Comparison of ENCODE assay signal across 28 cellular contexts in genomic region chr11:22879615-22880014, GRCh38. TPM values are rescaled to one million over a fixed set of nuclear protein-coding genes. Genes with fewer than 3 reads are reported as not detected.
DNase-seq lines count a peak whose midpoint lies in the region; TF ChIP-seq lines count a peak whose summit lies in the region.
"Had no signal": no experiment of that assay in that cellular context is flagged by ENCODE, and none has a peak within 500 bp of the region (broad histone marks: within the 10 kb centered on the region; RNA-seq: fewer than 3 reads in every experiment).

No MANE protein-coding gene starts in this region.

- no peak overlapping the region for H3K27ac ChIP-seq in cardiac muscle cell
- H3K27ac ChIP-seq in brain microvascular endothelial cell: no peak overlapping the region
- H3K27ac ChIP-seq in tibial artery: peak overlapping the region; percentile 20 to 25
- H3K27ac ChIP-seq: BLaER1 treated with 17β-estradiol and CSF1 and Interleukin-3, amounts not matched to agents 10 nM and 100 nM; breast epithelium; esophagus squamous epithelium; HL-60; PC-9 had no signal

- H3K9me3 Mint-ChIP-seq in activated CD4-positive, alpha-beta T cell treated with anti-CD3 and anti-CD28 coated beads, Interleukin-2, amount 10 ng/mL, durations not matched to agents 24 days and 14 days: no peaks in the 10 kb centered on the region
- H3K9me3 Mint-ChIP-seq: activated naive CD8-positive, alpha-beta T cell treated with anti-CD3 and anti-CD28 coated beads, Interleukin-2, amount 10 ng/mL, durations not matched to agents 7 days and 5 days; activated T-helper 17 cell treated with anti-CD3 and anti-CD28 coated beads, Interleukin-2, amount 50 U/mL, for 72 hours had no signal

- in situ Hi-C loops in brain microvascular endothelial cell (cut with HindIII; ENCODE audit: low pct_ligation_motif_present, low sequenced_read_pairs): no loop called here

- no peaks in the 10 kb centered on the region for H3K27me3 ChIP-seq in cardiac muscle cell
- H3K27me3 ChIP-seq in brain microvascular endothelial cell (replicated peaks): no peaks in the 10 kb centered on the region
- no peaks in the 10 kb centered on the region for H3K27me3 ChIP-seq in tibial artery
- H3K27me3 ChIP-seq: BLaER1 treated with 17β-estradiol and CSF1 and Interleukin-3, amounts not matched to agents 10 nM and 100 nM; breast epithelium; esophagus squamous epithelium had no signal

- H3K36me3 ChIP-seq in cardiac muscle cell (no peaks in the 10 kb centered on the region), brain microvascular endothelial cell (replicated peaks) (no peaks in the 10 kb centered on the region), tibial artery (no peaks in the 10 kb centered on the region)
- H3K36me3 ChIP-seq: BLaER1 treated with 17β-estradiol and CSF1 and Interleukin-3, amounts not matched to agents 10 nM and 100 nM; breast epithelium; esophagus squamous epithelium had no signal

- H3K4me1 Mint-ChIP-seq in activated CD4-positive, alpha-beta T cell treated with anti-CD3 and anti-CD28 coated beads, Interleukin-2, amount 10 ng/mL, durations not matched to agents 24 days and 14 days: no peaks in the 10 kb centered on the region
- H3K4me1 Mint-ChIP-seq: activated naive CD8-positive, alpha-beta T cell treated with anti-CD3 and anti-CD28 coated beads, Interleukin-2, amount 10 ng/mL, durations not matched to agents 7 days and 5 days; activated T-helper 17 cell treated with anti-CD3 and anti-CD28 coated beads, Interleukin-2, amount 50 U/mL, for 72 hours had no signal

- TF ChIP-seq CTCF in cardiac muscle cell (IDR thresholded peaks at IDR 0.05; ENCODE audit: low read depth, low read length) (no peak), brain microvascular endothelial cell (IDR thresholded peaks at IDR 0.05; ENCODE audit: low read depth, low read length, missing control alignments) (no peak), tibial artery (IDR thresholded peaks at IDR 0.05) (no peak)

- H3K27me3 Mint-ChIP-seq in activated CD4-positive, alpha-beta T cell treated with anti-CD3 and anti-CD28 coated beads, Interleukin-2, amount 10 ng/mL, durations not matched to agents 24 days and 14 days: no peaks in the 10 kb centered on the region
- H3K27me3 Mint-ChIP-seq: activated naive CD8-positive, alpha-beta T cell treated with anti-CD3 and anti-CD28 coated beads, Interleukin-2, amount 10 ng/mL, durations not matched to agents 7 days and 5 days; activated T-helper 17 cell treated with anti-CD3 and anti-CD28 coated beads, Interleukin-2, amount 50 U/mL, for 72 hours had no signal

- intact Hi-C loops in cardiac septum (cut with DNase I): no loop called here
- intact Hi-C loops in tibial artery (cut with DNase I; ENCODE audit: low total_unique reads): no loop called here
- intact Hi-C loops in activated CD4-positive, alpha-beta T cell treated with anti-CD3 and anti-CD28 coated beads, Interleukin-2, amount 10 ng/mL, durations not matched to agents 24 days and 14 days (cut with micrococcal nuclease): loop anchor here (10.0 kb wide), 1 partner anchor 175 kb away; no protein-coding TSS in a partner anchor

- H3K27ac Mint-ChIP-seq in activated CD4-positive, alpha-beta T cell treated with anti-CD3 and anti-CD28 coated beads, Interleukin-2, amount 10 ng/mL, durations not matched to agents 24 days and 14 days: no peak overlapping the region
- H3K27ac Mint-ChIP-seq: activated naive CD8-positive, alpha-beta T cell treated with anti-CD3 and anti-CD28 coated beads, Interleukin-2, amount 10 ng/mL, durations not matched to agents 7 days and 5 days; activated T-helper 17 cell treated with anti-CD3 and anti-CD28 coated beads, Interleukin-2, amount 50 U/mL, for 72 hours had no signal

- no peaks in the 10 kb centered on the region for H3K36me3 Mint-ChIP-seq in activated CD4-positive, alpha-beta T cell treated with anti-CD3 and anti-CD28 coated beads, Interleukin-2, amount 10 ng/mL, durations not matched to agents 24 days and 14 days (ENCODE audit: low read depth)
- H3K36me3 Mint-ChIP-seq: activated naive CD8-positive, alpha-beta T cell treated with anti-CD3 and anti-CD28 coated beads, Interleukin-2, amount 10 ng/mL, durations not matched to agents 7 days and 5 days had no signal

- H3K4me1 ChIP-seq in cardiac muscle cell (ENCODE audit: low read depth) (no peaks in the 10 kb centered on the region), tibial artery (peaks cover 0 to 51% (median 9%) of the 10 kb centered on the region in 4 donors)
- H3K4me1 ChIP-seq: BLaER1 treated with 17β-estradiol and CSF1 and Interleukin-3, amounts not matched to agents 10 nM and 100 nM; breast epithelium; esophagus squamous epithelium had no signal

- H3K4me3 Mint-ChIP-seq in activated CD4-positive, alpha-beta T cell treated with anti-CD3 and anti-CD28 coated beads, Interleukin-2, amount 10 ng/mL, durations not matched to agents 24 days and 14 days: no peak overlapping the region
- H3K4me3 Mint-ChIP-seq: activated naive CD8-positive, alpha-beta T cell treated with anti-CD3 and anti-CD28 coated beads, Interleukin-2, amount 10 ng/mL, durations not matched to agents 7 days and 5 days; activated T-helper 17 cell treated with anti-CD3 and anti-CD28 coated beads, Interleukin-2, amount 50 U/mL, for 72 hours had no signal

- no peak overlapping the region for H3K4me3 ChIP-seq in cardiac muscle cell
- no peak overlapping the region for H3K4me3 ChIP-seq in brain microvascular endothelial cell (ENCODE audit: low read depth, low read length)
- no peak overlapping the region for H3K4me3 ChIP-seq in tibial artery
- H3K4me3 ChIP-seq: BLaER1 treated with 17β-estradiol and CSF1 and Interleukin-3, amounts not matched to agents 10 nM and 100 nM; breast epithelium; esophagus squamous epithelium; K562; PC-9 had no signal

- peak; percentile 1 to 6 for DNase-seq in cardiac muscle cell (ENCODE audit: low read depth in 1 of 2, low spot score in 1 of 2)
- no peak for DNase-seq in cardiac septum (ENCODE audit: low spot score)
- peak; percentile 48 for DNase-seq in brain microvascular endothelial cell
- DNase-seq in kidney tubule cell (ENCODE audit: low spot score): peak; percentile 49
- DNase-seq in tibial artery: no peak
- no peak for DNase-seq in activated CD4-positive, alpha-beta T cell treated with anti-CD3 and anti-CD28 coated beads, Interleukin-2, amount 10 ng/mL, durations not matched to agents 24 days and 14 days
- no peak for DNase-seq in NCI-H2171 (lab: John Stamatoyannopoulos, UW)
- DNase-seq in NOMO-1 (lab: John Stamatoyannopoulos, UW; ENCODE audit: unreplicated experiment in 2 of 2): no peak
- DNase-seq: activated CD4-positive, alpha-beta T cell treated with anti-CD3 and anti-CD28 coated beads for 48 hours; activated naive CD8-positive, alpha-beta T cell treated with anti-CD3 and anti-CD28 coated beads, Interleukin-2, amount 10 ng/mL, durations not matched to agents 7 days and 5 days; Calu3; esophagus squamous epithelium; left colon; NCI-H2029; NCI-H345; NCI-H82; retina; SIG-M5; substantia nigra; T-helper 1 cell had no signal

- H3K9me3 ChIP-seq in cardiac muscle cell (ENCODE audit: low read depth) (no peaks in the 10 kb centered on the region), tibial artery (no peaks in the 10 kb centered on the region)
- H3K9me3 ChIP-seq: BLaER1 treated with 17β-estradiol and CSF1 and Interleukin-3, amounts not matched to agents 10 nM and 100 nM; breast epithelium; esophagus squamous epithelium had no signal

RNA-seq across cellular contexts. Expression of gene CCDC179, which starts 19.3 kb away (rescaled TPM):
- total RNA-seq in cardiac muscle cell (not detected in 2 replicates), cardiac septum (not detected)
- not detected in 2 replicates for polyA plus RNA-seq in cardiac muscle cell
- total RNA-seq in activated CD4-positive, alpha-beta T cell treated with anti-CD3 and anti-CD28 coated beads, Interleukin-2, amount 10 ng/mL, durations not matched to agents 24 days and 14 days: not detected in 2 replicates
- total RNA-seq: A172; activated naive CD8-positive, alpha-beta T cell treated with anti-CD3 and anti-CD28 coated beads, Interleukin-2, amount 10 ng/mL, durations not matched to agents 7 days and 5 days; activated T-helper 17 cell treated with anti-CD3 and anti-CD28 coated beads, Interleukin-2, amount 50 U/mL, for 72 hours; breast epithelium; Calu3; esophagus squamous epithelium; G401; K562; left colon; PC-9 had no signal
- polyA plus RNA-seq: K562 had no signal

RNA-seq across cellular contexts. Expression of gene SVIP, which starts 50.0 kb away (rescaled TPM):
- total RNA-seq in cardiac muscle cell: 4.8 and 4.9 TPM in 2 replicates
- 12.5 and 12.6 TPM in 2 replicates for polyA plus RNA-seq in cardiac muscle cell
- 26.0 TPM for total RNA-seq in cardiac septum
- total RNA-seq in activated CD4-positive, alpha-beta T cell treated with anti-CD3 and anti-CD28 coated beads, Interleukin-2, amount 10 ng/mL, durations not matched to agents 24 days and 14 days: 44.5 and 45.4 TPM in 2 replicates

Comparison
In these comparisons a context has a peak if more than half of its experiments do, and no peak if none do; other contexts are left out.
1. DNase-seq: peak in cardiac muscle cell (2 of 2), brain microvascular endothelial cell (single experiment) and kidney tubule cell (single experiment); none in cardiac septum (single experiment), tibial artery (0 of 2), activated CD4-positive, alpha-beta T cell treated with anti-CD3 and anti-CD28 coated beads, Interleukin-2, amount 10 ng/mL, durations not matched to agents 24 days and 14 days (single experiment), NCI-H2171 (single experiment) and NOMO-1 (0 of 2).
2. H3K27ac ChIP-seq: peak in tibial artery (2 of 2); none in cardiac muscle cell (single experiment) and brain microvascular endothelial cell (single experiment).